In genomic region chr1:111275079-111275478, GRCh38 we compare ENCODE assay signal across 10 cellular contexts. TPM values are rescaled to one million over a fixed set of nuclear protein-coding genes. Genes with fewer than 3 reads are reported as not detected.
DNase-seq lines count a peak whose midpoint lies in the region; TF ChIP-seq lines count a peak whose summit lies in the region.
"Had no signal": no experiment of that assay in that cellular context is flagged by ENCODE, and none has a peak within 500 bp of the region (broad histone marks: within the 10 kb centered on the region; RNA-seq: fewer than 3 reads in every experiment).

No MANE protein-coding gene starts in this region.

- peak overlapping the region in 1 of 2 donors; percentile 7 for H3K27ac ChIP-seq in coronary artery
- H3K27ac ChIP-seq: HL-60 had no signal

- H3K4me3 ChIP-seq in fibroblast of pulmonary artery (replicated peaks; ENCODE audit: low read depth, low read length) (no peak overlapping the region), coronary artery (no peak overlapping the region)

- no peak for TF ChIP-seq CTCF in fibroblast of pulmonary artery (IDR thresholded peaks at IDR 0.05; ENCODE audit: low read length, missing control alignments)
- no peak for TF ChIP-seq CTCF in coronary artery (IDR thresholded peaks at IDR 0.05)

- DNase-seq in H4 (ENCODE audit: low spot score) (peak; percentile 90), RPMI8226 (peak; percentile 27), fibroblast of pulmonary artery (ENCODE audit: low read depth) (peak; percentile 46), DMS153 treated with DMSO at 0.1 percent for 48 hours (lab: John Stamatoyannopoulos, UW; ENCODE audit: unreplicated experiment) (no peak), coronary artery (ENCODE audit: low spot score) (no peak), NCI-H1694 treated with DMSO at 0.1 percent for 48 hours (lab: John Stamatoyannopoulos, UW) (no peak), NCI-H2171 (lab: John Stamatoyannopoulos, UW) (no peak)
- peak in 2 of 3 donors; percentile 35 to 37 for DNase-seq in stimulated activated CD4-positive, alpha-beta T cell treated with anti-CD3 and anti-CD28 coated beads, TNF-alpha, amount 100 ng/mL, for 48 hours (ENCODE audit: low read depth in 3 of 3)
- DNase-seq: natural killer cell had no signal

RNA-seq across cellular contexts. Expression of gene CHIA, which starts 15.6 kb away (rescaled TPM):
- total RNA-seq in H4 (2014; rRNA removed; shearing (Covaris generic)) = not detected in 2 replicates
- total RNA-seq: natural killer cell had no signal

RNA-seq across cellular contexts. Expression of gene CHI3L2, which starts 47.6 kb away (rescaled TPM):
- total RNA-seq in H4 (2014; rRNA removed; shearing (Covaris generic)) = not detected in 2 replicates

Comparison
In these comparisons a context has a peak if more than half of its experiments do, and no peak if none do; other contexts are left out.
1. DNase-seq: peak in H4 (single experiment), RPMI8226 (single experiment), fibroblast of pulmonary artery (single experiment) and stimulated activated CD4-positive, alpha-beta T cell treated with anti-CD3 and anti-CD28 coated beads, TNF-alpha, amount 100 ng/mL, for 48 hours (2 of 3); none in DMS153 treated with DMSO at 0.1 percent for 48 hours (single experiment), coronary artery (single experiment), NCI-H1694 treated with DMSO at 0.1 percent for 48 hours (single experiment) and NCI-H2171 (single experiment).